In the genomic region with DNA sequence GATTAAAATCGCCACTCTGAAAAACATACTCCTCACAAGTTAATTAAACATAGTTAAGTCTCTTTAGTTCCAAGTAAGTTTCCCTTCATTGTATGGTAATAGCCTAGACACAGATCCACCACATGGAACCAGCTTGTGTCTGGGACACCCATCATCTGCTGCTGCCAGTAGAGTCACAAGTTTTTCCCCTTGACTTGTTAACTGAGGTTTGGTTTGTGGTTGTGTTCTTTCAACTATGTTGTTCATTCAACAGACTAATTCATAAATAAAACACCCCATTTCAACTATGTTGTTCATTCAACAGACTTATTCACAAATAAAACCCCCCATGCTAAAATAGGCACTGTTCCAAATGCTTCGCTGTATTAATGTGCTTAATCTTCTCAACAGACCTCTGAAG, we compare ENCODE assay signal across 12 cellular contexts. TPM values are rescaled to one million over a fixed set of nuclear protein-coding genes. Genes with fewer than 3 reads are reported as not detected.
A peak's percentile ranks its signal among the peaks of the same experiment; 100 is the strongest.
DNase-seq lines count a peak whose midpoint lies in the region; ATAC-seq and TF ChIP-seq lines count a peak whose summit lies in the region.
"Had no signal": no experiment of that assay in that cellular context is flagged by ENCODE, and none has a peak within 500 bp of the region (broad histone marks: within the 10 kb centered on the region; RNA-seq: fewer than 3 reads in every experiment).

No MANE protein-coding gene starts in this region.

- no peak overlapping the region for H3K4me3 ChIP-seq in hepatocyte
- no peak overlapping the region for H3K4me3 ChIP-seq in PC-9
- H3K4me3 ChIP-seq: colonic mucosa, right lobe of liver had no signal

- CTCF ChIA-PET in PC-9 (lab: Charles Lee) = interaction anchor here (2.2 kb wide), 1 partner anchor 10 kb away, joined by 8 read pairs; no protein-coding TSS in a partner anchor

- no peaks in the 10 kb centered on the region for H3K9me3 Mint-ChIP-seq in activated CD4-positive, alpha-beta T cell treated with anti-CD3 and anti-CD28 coated beads, Interleukin-2, amount 10 ng/mL, durations not matched to agents 24 days and 14 days
- no peaks in the 10 kb centered on the region for H3K9me3 Mint-ChIP-seq in stimulated activated effector memory CD8-positive, alpha-beta T cell treated with anti-CD3 and anti-CD28 coated beads, Interleukin-12 subunit alpha, Interleukin-12 subunit beta, amount 100 ng/mL, for 72 hours

- H3K9me2 ChIP-seq in hepatocyte (replicated peaks; ENCODE audit: insufficient read depth) = no peaks in the 10 kb centered on the region
- H3K9me2 ChIP-seq in PC-9 (ENCODE audit: insufficient read depth) = no peaks in the 10 kb centered on the region

- no peak for DNase-seq in activated CD4-positive, alpha-beta T cell treated with anti-CD3 and anti-CD28 coated beads, Interleukin-2, amount 10 ng/mL, durations not matched to agents 24 days and 14 days
- no peak for DNase-seq in activated CD4-positive, alpha-beta T cell treated with anti-CD3 and anti-CD28 coated beads, Interleukin-2, amount 50 U/mL, for 4 hours
- no peak for DNase-seq in hepatocyte (ENCODE audit: low spot score)
- DNase-seq in stimulated activated effector memory CD8-positive, alpha-beta T cell treated with anti-CD3 and anti-CD28 coated beads, Interleukin-12 subunit alpha, Interleukin-12 subunit beta, amount 100 ng/mL, for 72 hours (ENCODE audit: low spot score in 2 of 2) = no peak
- DNase-seq in stimulated activated CD4-positive, alpha-beta T cell treated with anti-CD3 and anti-CD28 coated beads, Interleukin-15, amount 100 ng/mL, for 24 hours = no peak
- DNase-seq in PC-9 = no peak
- DNase-seq: colonic mucosa, foreskin keratinocyte, right lobe of liver had no signal

- 39% methylated on average over 2 of the region's 2 CpGs for WGBS in hepatocyte (ENCODE audit: low lambda C conversion rate, missing lambda C conversion rate)

- peak overlapping the region; percentile 56 for H3K4me3 Mint-ChIP-seq in activated CD4-positive, alpha-beta T cell treated with anti-CD3 and anti-CD28 coated beads, Interleukin-2, amount 10 ng/mL, durations not matched to agents 24 days and 14 days
- peak overlapping the region; percentile 58 for H3K4me3 Mint-ChIP-seq in stimulated activated effector memory CD8-positive, alpha-beta T cell treated with anti-CD3 and anti-CD28 coated beads, Interleukin-12 subunit alpha, Interleukin-12 subunit beta, amount 100 ng/mL, for 72 hours

- H3K27ac ChIP-seq in VCaP (peak overlapping the region; percentile 48), hepatocyte (peak overlapping the region; percentile 61), PC-9 (no peak overlapping the region; the same call in 1 of the 2 replicates)
- H3K27ac ChIP-seq: colonic mucosa, foreskin keratinocyte, right lobe of liver had no signal

- H3K27ac Mint-ChIP-seq in activated CD4-positive, alpha-beta T cell treated with anti-CD3 and anti-CD28 coated beads, Interleukin-2, amount 10 ng/mL, durations not matched to agents 24 days and 14 days = peak overlapping the region; percentile 77
- peak overlapping the region; percentile 58 for H3K27ac Mint-ChIP-seq in stimulated activated effector memory CD8-positive, alpha-beta T cell treated with anti-CD3 and anti-CD28 coated beads, Interleukin-12 subunit alpha, Interleukin-12 subunit beta, amount 100 ng/mL, for 72 hours

- no peak for TF ChIP-seq CTCF in VCaP (conservative IDR thresholded peaks at IDR 0.05)
- no peak for TF ChIP-seq CTCF in hepatocyte (IDR thresholded peaks at IDR 0.05; ENCODE audit: poor library complexity)
- TF ChIP-seq CTCF in PC-9 (conservative IDR thresholded peaks at IDR 0.05) = no peak

- POLR2A ChIA-PET in PC-9 (lab: Charles Lee; ENCODE audit: unreplicated experiment) = no interaction called here

- ATAC-seq in stimulated activated effector memory CD8-positive, alpha-beta T cell treated with anti-CD3 and anti-CD28 coated beads, Interleukin-12 subunit alpha, Interleukin-12 subunit beta, amount 100 ng/mL, for 72 hours = peak; percentile 79
- no peak for ATAC-seq in HG02763 (IDR thresholded peaks at IDR 0.05; ENCODE audit: unreplicated experiment)
- ATAC-seq: foreskin keratinocyte, left lobe of liver had no signal

- H3K79me2 ChIP-seq in hepatocyte = peaks cover 100% of the 10 kb centered on the region
- peaks cover 100% of the 10 kb centered on the region for H3K79me2 ChIP-seq in PC-9 (ENCODE audit: low read depth)

- H4K20me1 ChIP-seq in hepatocyte (ENCODE audit: insufficient read depth, poor library complexity, severe bottlenecking) (peaks cover 100% of the 10 kb centered on the region), PC-9 (ENCODE audit: insufficient read depth) (peaks cover 100% of the 10 kb centered on the region)

- intact Hi-C loops in activated CD4-positive, alpha-beta T cell treated with anti-CD3 and anti-CD28 coated beads, Interleukin-2, amount 10 ng/mL, durations not matched to agents 24 days and 14 days (cut with micrococcal nuclease) = loop anchor here (2.0 to 10.0 kb wide), 2 partner anchors 23 to 249 kb away; a partner anchor contains a TSS
- intact Hi-C loops in PC-9 (cut with micrococcal nuclease; ENCODE audit: unreplicated experiment) = no loop called here

- H3K36me3 ChIP-seq in hepatocyte (replicated peaks; ENCODE audit: insufficient read depth, low read depth) (no peaks in the 10 kb centered on the region), PC-9 (ENCODE audit: low read depth) (peaks cover 43% of the 10 kb centered on the region)
- H3K36me3 ChIP-seq: colonic mucosa had no signal

- no peaks in the 10 kb centered on the region for H3K27me3 Mint-ChIP-seq in activated CD4-positive, alpha-beta T cell treated with anti-CD3 and anti-CD28 coated beads, Interleukin-2, amount 10 ng/mL, durations not matched to agents 24 days and 14 days

- H3K4me2 ChIP-seq in hepatocyte (peak overlapping the region; percentile 54), PC-9 (no peak overlapping the region)

- no peaks in the 10 kb centered on the region for H3K27me3 ChIP-seq in hepatocyte
- no peaks in the 10 kb centered on the region for H3K27me3 ChIP-seq in PC-9 (ENCODE audit: insufficient read depth, low read depth)
- H3K27me3 ChIP-seq: colonic mucosa, foreskin keratinocyte, right lobe of liver had no signal

- no TSS peak for BruUV-seq in PC-9 (replicated peaks; lab: Mats Ljungman, UMichigan)

- no peaks in the 10 kb centered on the region for H3K9me3 ChIP-seq in hepatocyte (ENCODE audit: low read depth)
- H3K9me3 ChIP-seq in PC-9 (ENCODE audit: insufficient read depth, low read depth) = no peaks in the 10 kb centered on the region
- H3K9me3 ChIP-seq: colonic mucosa, right lobe of liver had no signal

- peaks cover 60% of the 10 kb centered on the region for H3K4me1 ChIP-seq in hepatocyte (ENCODE audit: insufficient read depth)
- H3K4me1 ChIP-seq in PC-9 (replicated peaks; ENCODE audit: insufficient read depth) = no peaks in the 10 kb centered on the region

- H2AFZ ChIP-seq in hepatocyte = no peak overlapping the region
- H2AFZ ChIP-seq in PC-9 = no peak overlapping the region

- peaks cover 66% of the 10 kb centered on the region for H3K4me1 Mint-ChIP-seq in activated CD4-positive, alpha-beta T cell treated with anti-CD3 and anti-CD28 coated beads, Interleukin-2, amount 10 ng/mL, durations not matched to agents 24 days and 14 days
- H3K4me1 Mint-ChIP-seq in stimulated activated effector memory CD8-positive, alpha-beta T cell treated with anti-CD3 and anti-CD28 coated beads, Interleukin-12 subunit alpha, Interleukin-12 subunit beta, amount 100 ng/mL, for 72 hours = peaks cover 59% of the 10 kb centered on the region

- H3K36me3 Mint-ChIP-seq in activated CD4-positive, alpha-beta T cell treated with anti-CD3 and anti-CD28 coated beads, Interleukin-2, amount 10 ng/mL, durations not matched to agents 24 days and 14 days (ENCODE audit: low read depth) = peaks cover 28% of the 10 kb centered on the region
- peaks cover 87% of the 10 kb centered on the region for H3K36me3 Mint-ChIP-seq in stimulated activated effector memory CD8-positive, alpha-beta T cell treated with anti-CD3 and anti-CD28 coated beads, Interleukin-12 subunit alpha, Interleukin-12 subunit beta, amount 100 ng/mL, for 72 hours

- H3F3A ChIP-seq in PC-9 (ENCODE audit: insufficient read depth, low read depth) = peaks cover 97% of the 10 kb centered on the region

RNA-seq across cellular contexts. Expression of a gene that starts 24.4 kb away (rescaled TPM):
- total RNA-seq in activated CD4-positive, alpha-beta T cell treated with anti-CD3 and anti-CD28 coated beads, Interleukin-2, amount 10 ng/mL, durations not matched to agents 24 days and 14 days = 493 and 504 TPM in 2 replicates
- total RNA-seq in hepatocyte (566 and 611 TPM in 2 replicates), PC-9 (2021) (841 and 1,140 TPM in 2 replicates)
- 339 and 374 TPM in 2 replicates for polyA plus RNA-seq in hepatocyte
